In the genomic region with DNA sequence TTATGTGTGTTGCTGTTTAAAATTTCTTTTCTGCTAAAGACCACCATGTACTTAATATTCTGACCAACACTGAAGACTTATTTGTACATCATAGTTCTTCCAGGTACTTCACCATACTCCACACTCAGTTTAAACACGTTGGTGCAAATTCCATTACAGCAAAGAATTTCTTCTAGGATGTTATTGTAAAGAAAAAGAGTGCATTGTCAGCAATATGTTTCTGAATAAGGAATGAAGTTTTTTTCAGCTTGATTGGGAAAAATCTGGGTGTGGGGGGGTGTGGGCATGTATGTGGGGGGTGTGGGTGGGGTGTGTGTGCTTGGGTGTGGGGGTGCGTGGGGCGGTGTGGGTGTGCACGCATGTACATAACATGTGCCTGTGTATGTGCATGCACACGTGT, we compare ENCODE assay signal across 19 cellular contexts.
"Had no signal": no experiment of that assay in that cellular context is flagged by ENCODE, and none has a peak within 500 bp of the region (broad histone marks: within the 10 kb centered on the region; RNA-seq: fewer than 3 reads in every experiment).

No MANE protein-coding gene starts in this region.

- H3K4me3 ChIP-seq: MG63 had no signal

- H3K36me3 ChIP-seq: MG63 had no signal

- H3K27me3 ChIP-seq: MG63 had no signal

- H3K9me3 ChIP-seq: MG63, SK-N-SH had no signal

- DNase-seq: Karpas-422, KG1, MG63, NCI-H1092, NCI-H1105 treated with DMSO at 0.1 percent for 48 hours, NCI-H1417 treated with DMSO at 0.1 percent for 48 hours, NCI-H146, NCI-H1694 treated with DMSO at 0.1 percent for 48 hours, NCI-H1930, NCI-H2081, NCI-H2171, NCI-H226, NCI-H446, NCI-H510A, NCI-H524 treated with DMSO at 0.1 percent for 48 hours, NCI-H774, RPMI8226, SHP77, SK-N-SH had no signal
